In genomic region chr2:197599285-197599965, GRCh38 we compare ENCODE assay signal across 8 cellular contexts.
DNase-seq lines count a peak whose midpoint lies in the region; ATAC-seq, FAIRE-seq and TF ChIP-seq lines count a peak whose summit lies in the region.

No MANE protein-coding gene starts in this region.

- peaks cover 1 to 6% (median 5%) of the 10 kb centered on the region in 4 donors for H3K4me1 Mint-ChIP-seq in CD4-positive, alpha-beta memory T cell

- no peaks in the 10 kb centered on the region for H3K4me1 ChIP-seq in CD4-positive, alpha-beta memory T cell (ENCODE audit: insufficient read depth, low read length)
- H3K4me1 ChIP-seq in H1 (replicated peaks in 1 of 4; ENCODE audit: control insufficient read depth in 3 of 4, insufficient read depth in 4 of 4, low read length in 3 of 4) = peaks cover 0 to 7% (median 5%) of the 10 kb centered on the region in 4 experiments; a peak in 5 of 7 replicates
- H3K4me1 ChIP-seq in osteoblast (ENCODE audit: insufficient read depth, low read length) = peaks cover 5% of the 10 kb centered on the region

- peak overlapping the region in 4 of 8 donors; percentile 17 to 43 (median 34) for H3K4me3 Mint-ChIP-seq in CD4-positive, alpha-beta memory T cell

- 78% methylated on average over 11 of the region's 11 CpGs; no CpG with 5 or more reads in 1 of the 2 experiments for WGBS in H1 (ENCODE audit: extremely low coverage in 1 of 2, insufficient coverage in 1 of 2, insufficient read length in 1 of 2, insufficient replicate concordance in 2 of 2, low coverage in 1 of 2, low lambda C conversion rate in 2 of 2, missing lambda C conversion rate in 1 of 2), 2 experiments

- POLR2A ChIA-PET in CD4-positive, alpha-beta memory T cell (lab: Charles Lee; ENCODE audit: partially characterized antibody) = no interaction called here
- POLR2A ChIA-PET in H1 (lab: Charles Lee; ENCODE audit: partially characterized antibody) = interaction anchor here (0.9 to 3.1 kb wide), 6 partner anchors 9 to 107 kb away, joined by 3 to 12 read pairs (median 6); partner anchors contain the start of genes HSPD1 and HSPE1

- TF ChIP-seq POLR2A in H1 (IDR thresholded peaks at IDR 0.05; ENCODE audit: control extremely low read depth in 1 of 2, low read depth in 2 of 2, low read length in 2 of 2) = no peak

- H4K5ac ChIP-seq in H1 (ENCODE audit: insufficient read length, low read depth, low read length) = no peak overlapping the region

- no peaks in the 10 kb centered on the region for H4K20me1 ChIP-seq in H1 (replicated peaks in 1 of 2; ENCODE audit: control insufficient read depth in 1 of 2, insufficient read depth in 2 of 2, low read length in 2 of 2)
- H4K20me1 ChIP-seq in osteoblast (ENCODE audit: insufficient read depth, low read length) = no peaks in the 10 kb centered on the region

- TF ChIP-seq RAD21 in H1 (IDR thresholded peaks at IDR 0.05 in 1 of 2, conservative IDR thresholded peaks at IDR 0.05 in 1 of 2; ENCODE audit: low read depth in 2 of 2, low read length in 2 of 2) = peak; percentile 60 to 68

- H3K56ac ChIP-seq in H1 (replicated peaks; ENCODE audit: insufficient read length, low read depth, low read length) = peak overlapping the region; percentile 2

- no peak overlapping the region for H2BK12ac ChIP-seq in H1 (ENCODE audit: low read depth, low read length)

- H3K4ac ChIP-seq in H1 (replicated peaks; ENCODE audit: insufficient read length, low read depth, low read length) = no peak overlapping the region

- no peak overlapping the region for H2BK120ac ChIP-seq in H1 (replicated peaks; ENCODE audit: low read depth, low read length)

- H2BK5ac ChIP-seq in H1 (ENCODE audit: low read depth, low read length) = no peak overlapping the region

- H2BK15ac ChIP-seq in H1 (ENCODE audit: low read length) = no peak overlapping the region

- no peaks in the 10 kb centered on the region for H3K36me3 ChIP-seq in CD4-positive, alpha-beta memory T cell (ENCODE audit: insufficient read depth, low read length)
- H3K36me3 ChIP-seq in H1 (ENCODE audit: control insufficient read depth in 2 of 4, insufficient read depth in 4 of 4, low read length in 3 of 4) = no peaks in the 10 kb centered on the region
- no peaks in the 10 kb centered on the region for H3K36me3 ChIP-seq in osteoblast (ENCODE audit: insufficient read depth, low read length)

- DNase-seq in CD4-positive, alpha-beta memory T cell = peak in 4 of 5 donors; percentile 18 to 40 (median 30)
- DNase-seq in HUDEP-2 (lab: John Stamatoyannopoulos, UW; ENCODE audit: unreplicated experiment in 76 of 76) (peak in 44 of 76 experiments; percentile 1 to 39 (median 14)), SW480 (ENCODE audit: low spot score) (peak; percentile 31), H1 (ENCODE audit: low read depth in 1 of 2, low spot score in 2 of 2) (peak in 1 of 2 experiments; percentile 33), osteoblast (ENCODE audit: insufficient read length, low spot score, missing footprints) (peak; percentile 93), NCI-H69 (lab: John Stamatoyannopoulos, UW) (no peak), C1 segment of cervical spinal cord (lab: John Stamatoyannopoulos, UW) (no peak)

- no peaks in the 10 kb centered on the region for H3K9me3 Mint-ChIP-seq in CD4-positive, alpha-beta memory T cell

- H3K79me2 ChIP-seq in H1 (ENCODE audit: control insufficient read depth in 1 of 2, insufficient read depth in 2 of 2, low read length in 2 of 2) = no peaks in the 10 kb centered on the region
- H3K79me2 ChIP-seq in osteoblast (ENCODE audit: insufficient read depth, low read length) = no peaks in the 10 kb centered on the region

- no peak overlapping the region for H2BK20ac ChIP-seq in H1 (ENCODE audit: low read length)

- H3K9me3 ChIP-seq in CD4-positive, alpha-beta memory T cell (ENCODE audit: control insufficient read depth in 1 of 2, low read length in 2 of 2) = no peaks in the 10 kb centered on the region
- H3K9me3 ChIP-seq in H1 (ENCODE audit: insufficient read depth in 2 of 2, low read depth in 1 of 2, low read length in 1 of 2) (no peaks in the 10 kb centered on the region), osteoblast (ENCODE audit: low read depth, low read length) (no peaks in the 10 kb centered on the region)

- TF ChIP-seq EP300 in H1 (IDR thresholded peaks at IDR 0.05; ENCODE audit: borderline replicate concordance in 1 of 2, low read depth in 2 of 2, low read length in 2 of 2) = no peak

- no peak overlapping the region for H4K8ac ChIP-seq in H1 (ENCODE audit: extremely low read depth, insufficient read depth, low read length)

- CTCF ChIA-PET in CD4-positive, alpha-beta memory T cell (lab: Charles Lee; ENCODE audit: partially characterized antibody) = interaction anchor here (1.5 kb wide), 1 partner anchor 16 kb away, joined by 4 read pairs; no protein-coding TSS in a partner anchor
- CTCF ChIA-PET in H1 (lab: Charles Lee; ENCODE audit: partially characterized antibody) = interaction anchor here (0.6 to 2.2 kb wide), 17 partner anchors 9 to 197 kb away, joined by 3 to 10 read pairs (median 4); partner anchors contain the start of genes HSPD1 and HSPE1

- peaks cover 12 to 16% of the 10 kb centered on the region in 2 donors for H3K27me3 Mint-ChIP-seq in CD4-positive, alpha-beta memory T cell

- H3K4me2 ChIP-seq in H1 (ENCODE audit: insufficient read depth in 1 of 2, low read depth in 2 of 2, low read length in 2 of 2) = no peak overlapping the region
- H3K4me2 ChIP-seq in osteoblast (ENCODE audit: insufficient read depth, low read length) = peak overlapping the region; percentile 54

- H3K9ac ChIP-seq in H1 (replicated peaks in 1 of 4; ENCODE audit: extremely low read depth in 1 of 4, low read depth in 3 of 4, low read length in 3 of 4) = no peak overlapping the region

- ATAC-seq in GM19455 (IDR thresholded peaks at IDR 0.05; ENCODE audit: unreplicated experiment) = peak; percentile 62

- no peaks in the 10 kb centered on the region for H3K27me3 ChIP-seq in CD4-positive, alpha-beta memory T cell (ENCODE audit: insufficient read depth, low read length)
- H3K27me3 ChIP-seq in H1 (replicated peaks in 1 of 4; ENCODE audit: control insufficient read depth in 3 of 4, extremely low read depth in 1 of 4, insufficient read depth in 3 of 4, low read length in 3 of 4) (no peaks in the 10 kb centered on the region), osteoblast (ENCODE audit: insufficient read depth, low read length) (no peaks in the 10 kb centered on the region)

- no peak overlapping the region for H3K14ac ChIP-seq in H1 (ENCODE audit: insufficient read length)

- TF ChIP-seq CTCF in H1 (IDR thresholded peaks at IDR 0.05; ENCODE audit: control extremely low read depth in 1 of 3, insufficient read depth in 1 of 3, low read depth in 1 of 3, low read length in 3 of 3) (peak; percentile 25 to 58 (median 44); a peak in 3 of 4 replicates), osteoblast (IDR thresholded peaks at IDR 0.05; ENCODE audit: extremely low read depth, low read depth, low read length) (peak; percentile 53)

- H4K91ac ChIP-seq in H1 (replicated peaks; ENCODE audit: insufficient read length, low read length) = no peak overlapping the region

- peak; percentile 24 for FAIRE-seq in H1 (lab: Jason Lieb, UNC)

- intact Hi-C loops in CD4-positive, alpha-beta memory T cell (cut with micrococcal nuclease) = no loop called here

- no peak overlapping the region for H2AK5ac ChIP-seq in H1 (ENCODE audit: low read depth, low read length)

- no peak overlapping the region for H3K27ac Mint-ChIP-seq in CD4-positive, alpha-beta memory T cell

- H3K18ac ChIP-seq in H1 (ENCODE audit: extremely low read depth, low read length) = no peak overlapping the region

- no peak overlapping the region for H3K4me3 ChIP-seq in CD4-positive, alpha-beta memory T cell (ENCODE audit: low read length in 2 of 2)
- no peak overlapping the region for H3K4me3 ChIP-seq in H1 (ENCODE audit: extremely low read depth in 1 of 4, insufficient read depth in 2 of 4, low read depth in 3 of 4, low read length in 4 of 4)
- no peak overlapping the region for H3K4me3 ChIP-seq in osteoblast (ENCODE audit: insufficient read depth, low read length)

- H3K79me1 ChIP-seq in H1 (ENCODE audit: low read depth, low read length) = no peaks in the 10 kb centered on the region

- H3K27ac ChIP-seq in CD4-positive, alpha-beta memory T cell (ENCODE audit: low read depth, low read length) = no peak overlapping the region
- no peak overlapping the region for H3K27ac ChIP-seq in H1 (ENCODE audit: low read depth, low read length)
- H3K27ac ChIP-seq in osteoblast (ENCODE audit: low read depth, low read length) = no peak overlapping the region

- H3K36me3 Mint-ChIP-seq in CD4-positive, alpha-beta memory T cell = no peaks in the 10 kb centered on the region

- H2AFZ ChIP-seq in H1 (ENCODE audit: low read length) (no peak overlapping the region), osteoblast (ENCODE audit: low read length) (no peak overlapping the region)

- 0 out of 2 replicates have a peak, but pooled peaks cover 2% of the 10 kb centered on the region for H3K23me2 ChIP-seq in H1 (ENCODE audit: low read depth, low read length)

- H3K23ac ChIP-seq in H1 (ENCODE audit: insufficient read length) = no peak overlapping the region

TF ChIP-seq in H1, 55 proteins besides CTCF, POLR2A, EP300 and RAD21:
- TF ChIP-seq E2F6 (IDR thresholded peaks at IDR 0.05) (peak; percentile 54; the same call in 1 of the 2 replicates), SP1 (IDR thresholded peaks at IDR 0.05; ENCODE audit: low read depth, low read length) (no peak), POU5F1 (IDR thresholded peaks at IDR 0.05; ENCODE audit: low read depth, low read length) (no peak), SIN3A (conservative IDR thresholded peaks at IDR 0.05 in 1 of 2, IDR thresholded peaks at IDR 0.05 in 1 of 2; ENCODE audit: low read depth in 1 of 2, low read length in 2 of 2) (0 out of 4 replicates have a peak, but pooled peaks of 1 of the 2 experiments have one; percentile 26), SRF (IDR thresholded peaks at IDR 0.05; ENCODE audit: low read depth, low read length) (no peak)

Comparison
In these comparisons a context has a peak if more than half of its experiments do, and no peak if none do; other contexts are left out.
1. DNase-seq: peak in CD4-positive, alpha-beta memory T cell (4 of 5), HUDEP-2 (44 of 76), SW480 (single experiment) and osteoblast (single experiment); none in NCI-H69 (single experiment) and C1 segment of cervical spinal cord (0 of 14).